ENCODE assay signal across 10 cellular contexts in the genomic region with DNA sequence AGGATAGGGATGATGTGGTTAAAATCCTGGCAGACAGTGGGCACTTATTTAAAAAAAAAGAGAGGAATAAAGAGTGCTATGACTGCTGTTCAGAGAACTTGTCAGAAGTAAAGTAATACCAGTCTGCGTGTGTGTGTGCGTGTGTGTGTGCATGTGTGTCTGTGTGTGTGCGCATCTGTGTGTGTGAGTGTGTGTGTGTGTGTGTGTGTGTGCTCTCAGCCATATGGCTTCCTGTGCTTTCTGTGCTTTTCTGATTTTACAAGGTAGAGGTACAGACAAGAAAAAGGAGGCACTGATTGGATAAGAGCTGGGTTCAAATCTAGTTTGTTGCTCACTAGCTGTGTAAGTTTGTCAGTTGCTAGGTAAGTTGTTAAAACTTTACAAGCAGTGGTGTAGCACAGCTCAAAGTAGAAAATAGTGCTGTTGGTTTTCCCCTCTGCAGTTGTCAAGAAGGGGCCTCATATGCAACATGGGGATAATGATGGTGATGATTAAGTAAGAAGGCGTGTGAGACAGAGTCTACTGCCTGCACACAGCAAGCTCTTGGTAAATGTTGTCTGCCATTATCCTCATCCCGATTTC.
DNase-seq lines count a peak whose midpoint lies in the region; ATAC-seq, FAIRE-seq and TF ChIP-seq lines count a peak whose summit lies in the region.
"Had no signal": no experiment of that assay in that cellular context is flagged by ENCODE, and none has a peak within 500 bp of the region (broad histone marks: within the 10 kb centered on the region; RNA-seq: fewer than 3 reads in every experiment).

No MANE protein-coding gene starts in this region.

- no peaks in the 10 kb centered on the region for H3K27me3 ChIP-seq in H1 (replicated peaks in 1 of 4; ENCODE audit: control insufficient read depth in 3 of 4, extremely low read depth in 1 of 4, insufficient read depth in 3 of 4, low read length in 3 of 4)
- H3K27me3 ChIP-seq: neutrophil had no signal

- no peak overlapping the region for H3K4ac ChIP-seq in H1 (replicated peaks; ENCODE audit: insufficient read length, low read depth, low read length)

- no peak for FAIRE-seq in H1 (lab: Jason Lieb, UNC)
- FAIRE-seq: endometrium had no signal

- H2BK15ac ChIP-seq in H1 (ENCODE audit: low read length) = 0 out of 2 replicates have a peak overlapping the region, but pooled peaks have one; percentile 8

- peak; percentile 29 for DNase-seq in activated CD4-positive, alpha-beta T cell treated with anti-CD3 and anti-CD28 coated beads for 48 hours
- DNase-seq in activated CD4-positive, alpha-beta T cell treated with anti-CD3 and anti-CD28 coated beads for 4 hours = no peak
- peak; percentile 72 for DNase-seq in RPMI7951 (ENCODE audit: low read depth)
- DNase-seq in H1 (ENCODE audit: low read depth in 1 of 2, low spot score in 2 of 2) = no peak
- peak; percentile 72 for DNase-seq in skeletal muscle cell (ENCODE audit: low read depth)
- DNase-seq in AG08395 (ENCODE audit: low spot score) = no peak
- DNase-seq in DMS153 (lab: John Stamatoyannopoulos, UW) = no peak

- 0 out of 2 replicates have a peak overlapping the region, but pooled peaks have one; percentile 32 for H2BK20ac ChIP-seq in H1 (ENCODE audit: low read length)

- H4K91ac ChIP-seq in H1 (replicated peaks; ENCODE audit: insufficient read length, low read length) = peak overlapping the region; percentile 20

- H3K9ac ChIP-seq in H1 (replicated peaks in 1 of 4; ENCODE audit: extremely low read depth in 1 of 4, low read depth in 3 of 4, low read length in 3 of 4) = 0 out of 7 replicates have a peak overlapping the region, but pooled peaks of 1 of the 4 experiments have one; percentile 23

- H3K27ac ChIP-seq in H1 (ENCODE audit: low read depth, low read length) = no peak overlapping the region
- H3K27ac ChIP-seq: neutrophil had no signal

- 84% methylated on average over 5 of the region's 5 CpGs; no CpG with 5 or more reads in 1 of the 2 experiments for WGBS in H1 (ENCODE audit: extremely low coverage in 1 of 2, insufficient coverage in 1 of 2, insufficient read length in 1 of 2, insufficient replicate concordance in 2 of 2, low coverage in 1 of 2, low lambda C conversion rate in 2 of 2, missing lambda C conversion rate in 1 of 2), 2 experiments

- H3K23ac ChIP-seq in H1 (ENCODE audit: insufficient read length) = no peak overlapping the region

- H3K36me3 ChIP-seq in H1 (ENCODE audit: control insufficient read depth in 2 of 4, insufficient read depth in 4 of 4, low read length in 3 of 4) = no peaks in the 10 kb centered on the region
- H3K36me3 ChIP-seq: neutrophil had no signal

- no peak for TF ChIP-seq RAD21 in H1 (IDR thresholded peaks at IDR 0.05 in 1 of 2, conservative IDR thresholded peaks at IDR 0.05 in 1 of 2; ENCODE audit: low read depth in 2 of 2, low read length in 2 of 2)

- no peak overlapping the region for H3K18ac ChIP-seq in H1 (ENCODE audit: extremely low read depth, low read length)

- H2AFZ ChIP-seq in H1 (ENCODE audit: low read length) = peak overlapping the region; percentile 42; the same call in 1 of the 2 replicates

- H3K4me1 ChIP-seq in H1 (replicated peaks in 1 of 4; ENCODE audit: control insufficient read depth in 3 of 4, insufficient read depth in 4 of 4, low read length in 3 of 4) = peaks cover 2 to 24% (median 16%) of the 10 kb centered on the region in 4 experiments

- no peak for TF ChIP-seq CTCF in H1 (IDR thresholded peaks at IDR 0.05; ENCODE audit: control extremely low read depth in 1 of 3, insufficient read depth in 1 of 3, low read depth in 1 of 3, low read length in 3 of 3)

- CTCF ChIA-PET in H1 (lab: Charles Lee; ENCODE audit: partially characterized antibody) = interaction anchor here (0.5 to 2.0 kb wide), 18 partner anchors 8 to 236 kb away, joined by 3 to 10 read pairs (median 4); no protein-coding TSS in a partner anchor

- H4K5ac ChIP-seq in H1 (ENCODE audit: insufficient read length, low read depth, low read length) = no peak overlapping the region

- peak overlapping the region; percentile 65; the same call in 1 of the 2 replicates for H2BK12ac ChIP-seq in H1 (ENCODE audit: low read depth, low read length)

- no peak overlapping the region for H2BK120ac ChIP-seq in H1 (replicated peaks; ENCODE audit: low read depth, low read length)

- no peak overlapping the region; the same call in 1 of the 2 replicates for H2AK5ac ChIP-seq in H1 (ENCODE audit: low read depth, low read length)

- H4K8ac ChIP-seq in H1 (ENCODE audit: extremely low read depth, insufficient read depth, low read length) = no peak overlapping the region

- POLR2A ChIA-PET in H1 (lab: Charles Lee; ENCODE audit: partially characterized antibody) = interaction anchor here (1.6 to 1.9 kb wide), 2 partner anchors 10 to 13 kb away, joined by 4 to 6 read pairs; no protein-coding TSS in a partner anchor

- peaks cover 2% of the 10 kb centered on the region; the same call in 1 of the 2 replicates for H3K23me2 ChIP-seq in H1 (ENCODE audit: low read depth, low read length)

- no peak overlapping the region for H3K56ac ChIP-seq in H1 (replicated peaks; ENCODE audit: insufficient read length, low read depth, low read length)

- TF ChIP-seq POLR2A in H1 (IDR thresholded peaks at IDR 0.05; ENCODE audit: control extremely low read depth in 1 of 2, low read depth in 2 of 2, low read length in 2 of 2) = no peak

- H3K4me3 ChIP-seq in H1 (ENCODE audit: extremely low read depth in 1 of 4, insufficient read depth in 2 of 4, low read depth in 3 of 4, low read length in 4 of 4) = no peak overlapping the region
- H3K4me3 ChIP-seq in skeletal muscle cell (ENCODE audit: low read depth, low read length) = no peak overlapping the region

- H3K9me3 ChIP-seq in H1 (ENCODE audit: insufficient read depth in 2 of 2, low read depth in 1 of 2, low read length in 1 of 2) = no peaks in the 10 kb centered on the region
- H3K9me3 ChIP-seq: neutrophil had no signal

- H3K4me2 ChIP-seq in H1 (ENCODE audit: insufficient read depth in 1 of 2, low read depth in 2 of 2, low read length in 2 of 2) = no peak overlapping the region

- no peaks in the 10 kb centered on the region for H4K20me1 ChIP-seq in H1 (replicated peaks in 1 of 2; ENCODE audit: control insufficient read depth in 1 of 2, insufficient read depth in 2 of 2, low read length in 2 of 2)

- H2BK5ac ChIP-seq in H1 (ENCODE audit: low read depth, low read length) = peak overlapping the region; percentile 35; the same call in 1 of the 2 replicates

- no peaks in the 10 kb centered on the region for H3K79me1 ChIP-seq in H1 (ENCODE audit: low read depth, low read length)

- no peak for TF ChIP-seq EP300 in H1 (IDR thresholded peaks at IDR 0.05; ENCODE audit: borderline replicate concordance in 1 of 2, low read depth in 2 of 2, low read length in 2 of 2)

- no peak for ATAC-seq in GM21447 (IDR thresholded peaks at IDR 0.05; ENCODE audit: unreplicated experiment)

- H3K14ac ChIP-seq in H1 (ENCODE audit: insufficient read length) = no peak overlapping the region

- H3K79me2 ChIP-seq in H1 (ENCODE audit: control insufficient read depth in 1 of 2, insufficient read depth in 2 of 2, low read length in 2 of 2) = no peaks in the 10 kb centered on the region

TF ChIP-seq in H1, 55 proteins besides CTCF, POLR2A, EP300 and RAD21:
- no peak for TF ChIP-seq CBX5 (IDR thresholded peaks at IDR 0.05; ENCODE audit: low read depth, low read length)
- no peak for TF ChIP-seq SP1 (IDR thresholded peaks at IDR 0.05; ENCODE audit: low read depth, low read length)
- TF ChIP-seq POLR2AphosphoS5 (IDR thresholded peaks at IDR 0.05; ENCODE audit: low read depth, low read length) = no peak
- no peak for TF ChIP-seq TEAD4 (IDR thresholded peaks at IDR 0.05; ENCODE audit: low read depth, low read length)
- TF ChIP-seq JUND (IDR thresholded peaks at IDR 0.05; ENCODE audit: low read length) = no peak
- TF ChIP-seq, protein P1, sequence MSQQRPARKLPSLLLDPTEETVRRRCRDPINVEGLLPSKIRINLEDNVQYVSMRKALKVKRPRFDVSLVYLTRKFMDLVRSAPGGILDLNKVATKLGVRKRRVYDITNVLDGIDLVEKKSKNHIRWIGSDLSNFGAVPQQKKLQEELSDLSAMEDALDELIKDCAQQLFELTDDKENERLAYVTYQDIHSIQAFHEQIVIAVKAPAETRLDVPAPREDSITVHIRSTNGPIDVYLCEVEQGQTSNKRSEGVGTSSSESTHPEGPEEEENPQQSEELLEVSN (IDR thresholded peaks at IDR 0.05) = no peak
- no peak for TF ChIP-seq PHF8 (conservative IDR thresholded peaks at IDR 0.05; ENCODE audit: low read depth, low read length)
- TF ChIP-seq, protein P2, sequence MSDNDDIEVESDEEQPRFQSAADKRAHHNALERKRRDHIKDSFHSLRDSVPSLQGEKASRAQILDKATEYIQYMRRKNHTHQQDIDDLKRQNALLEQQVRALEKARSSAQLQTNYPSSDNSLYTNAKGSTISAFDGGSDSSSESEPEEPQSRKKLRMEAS (IDR thresholded peaks at IDR 0.05) = no peak
- TF ChIP-seq ZNF274 (IDR thresholded peaks at IDR 0.05; ENCODE audit: borderline replicate concordance, extremely low read depth, low read length) = no peak
- no peak for TF ChIP-seq TCF12 (IDR thresholded peaks at IDR 0.05; ENCODE audit: low read depth, low read length)
- TF ChIP-seq NANOG (IDR thresholded peaks at IDR 0.05; ENCODE audit: insufficient read depth, low read depth, low read length, poor library complexity, severe bottlenecking) = no peak
- no peak for TF ChIP-seq SIRT6 (IDR thresholded peaks at IDR 0.05; ENCODE audit: low read length)
- no peak for TF ChIP-seq TAF1 (IDR thresholded peaks at IDR 0.05; ENCODE audit: low read depth, low read length)
- TF ChIP-seq, protein P3, sequence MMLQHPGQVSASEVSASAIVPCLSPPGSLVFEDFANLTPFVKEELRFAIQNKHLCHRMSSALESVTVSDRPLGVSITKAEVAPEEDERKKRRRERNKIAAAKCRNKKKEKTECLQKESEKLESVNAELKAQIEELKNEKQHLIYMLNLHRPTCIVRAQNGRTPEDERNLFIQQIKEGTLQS (IDR thresholded peaks at IDR 0.05; ENCODE audit: insufficient read depth, low read depth, low read length) = no peak
- no peak for TF ChIP-seq SIN3A (conservative IDR thresholded peaks at IDR 0.05 in 1 of 2, IDR thresholded peaks at IDR 0.05 in 1 of 2; ENCODE audit: low read depth in 1 of 2, low read length in 2 of 2)
TF ChIP-seq in H1: peak in this region for 0.

Comparison
In these comparisons a context has a peak if more than half of its experiments do, and no peak if none do; other contexts are left out.
1. DNase-seq: peak in activated CD4-positive, alpha-beta T cell treated with anti-CD3 and anti-CD28 coated beads for 48 hours (single experiment), RPMI7951 (single experiment) and skeletal muscle cell (single experiment); none in activated CD4-positive, alpha-beta T cell treated with anti-CD3 and anti-CD28 coated beads for 4 hours (0 of 2), H1 (0 of 2), AG08395 (single experiment) and DMS153 (single experiment).